In genomic region chr15:46607103-46607502, GRCh38 we compare ENCODE assay signal across 19 cellular contexts.
DNase-seq lines count a peak whose midpoint lies in the region; TF ChIP-seq lines count a peak whose summit lies in the region.
"Had no signal": no experiment of that assay in that cellular context is flagged by ENCODE, and none has a peak within 500 bp of the region (broad histone marks: within the 10 kb centered on the region; RNA-seq: fewer than 3 reads in every experiment).

No MANE protein-coding gene starts in this region.

- peaks cover 0 to 6% of the 10 kb centered on the region in 2 experiments; a peak in 2 of 4 replicates for H3K4me1 ChIP-seq in SK-N-SH (ENCODE audit: control insufficient read depth in 1 of 2, insufficient read depth in 2 of 2, low read depth in 1 of 2, low read length in 1 of 2)
- H3K4me1 ChIP-seq: BLaER1 treated with 17β-estradiol and CSF1 and Interleukin-3, amounts not matched to agents 10 nM and 100 nM had no signal

- no peaks in the 10 kb centered on the region for H3K36me3 ChIP-seq in SK-N-SH (replicated peaks in 1 of 2; ENCODE audit: control insufficient read depth in 1 of 2, insufficient read depth in 2 of 2, low read length in 1 of 2)
- H3K36me3 ChIP-seq: BLaER1 treated with 17β-estradiol and CSF1 and Interleukin-3, amounts not matched to agents 10 nM and 100 nM had no signal

- no peaks in the 10 kb centered on the region for H4K20me1 ChIP-seq in SK-N-SH (ENCODE audit: insufficient read depth)
- H4K20me1 ChIP-seq: BLaER1 treated with 17β-estradiol and CSF1 and Interleukin-3, amounts not matched to agents 10 nM and 100 nM had no signal

- H3K9me3 ChIP-seq in SK-N-SH: no peaks in the 10 kb centered on the region
- H3K9me3 ChIP-seq: BLaER1 treated with 17β-estradiol and CSF1 and Interleukin-3, amounts not matched to agents 10 nM and 100 nM had no signal

- no peaks in the 10 kb centered on the region for H3F3A ChIP-seq in SK-N-SH (replicated peaks; ENCODE audit: insufficient read depth)

- CTCF ChIA-PET in SK-N-SH (lab: Yijun Ruan, JAX): interaction anchor here (1.5 kb wide), 1 partner anchor 25 kb away, joined by 3 read pairs; no protein-coding TSS in a partner anchor

- H3K9ac ChIP-seq in SK-N-SH: no peak overlapping the region
- H3K9ac ChIP-seq: BLaER1 treated with 17β-estradiol and CSF1 and Interleukin-3, amounts not matched to agents 10 nM and 100 nM had no signal

- DNase-seq in NCI-H1694 treated with DMSO at 0.1 percent for 48 hours (lab: John Stamatoyannopoulos, UW) (peak; percentile 31), NCI-H1694 (lab: John Stamatoyannopoulos, UW) (no peak), NCI-H2171 (lab: John Stamatoyannopoulos, UW) (peak; percentile 40), SK-N-SH (peak; percentile 50), HK-2 (ENCODE audit: unreplicated experiment) (no peak), KG1 (lab: John Stamatoyannopoulos, UW) (no peak)
- no peak for DNase-seq in stimulated activated CD4-positive, alpha-beta T cell treated with anti-CD3 and anti-CD28 coated beads, Interleukin-2, amount 100 ng/mL, for 48 hours
- DNase-seq: 8988T; CD8-positive, alpha-beta T cell; COR-L47; DMS 273 treated with DMSO at 0.1 percent for 48 hours; DMS53; DND-41; EL; GOT3; H7; HFFc6 had no signal

- TF ChIP-seq RAD21 in SK-N-SH (IDR thresholded peaks at IDR 0.05; ENCODE audit: low read length): no peak

- no peaks in the 10 kb centered on the region for H3K27me3 ChIP-seq in SK-N-SH (ENCODE audit: insufficient read depth)
- H3K27me3 ChIP-seq: BLaER1 treated with 17β-estradiol and CSF1 and Interleukin-3, amounts not matched to agents 10 nM and 100 nM had no signal

- no peak overlapping the region for H2AFZ ChIP-seq in SK-N-SH (ENCODE audit: low read depth)

- POLR2A ChIA-PET in SK-N-SH (lab: Yijun Ruan, JAX): no interaction called here

- WGBS in SK-N-SH (ENCODE audit: low lambda C conversion rate): 3% methylated on average over 3 of the region's 3 CpGs

- no peak overlapping the region for H3K4me2 ChIP-seq in SK-N-SH
- H3K4me2 ChIP-seq: BLaER1 treated with 17β-estradiol and CSF1 and Interleukin-3, amounts not matched to agents 10 nM and 100 nM had no signal

- no peak for TF ChIP-seq CTCF in SK-N-SH (IDR thresholded peaks at IDR 0.05)

- no peak overlapping the region for H3K4me3 ChIP-seq in SK-N-SH (ENCODE audit: low read depth in 2 of 2, low read length in 1 of 2)
- H3K4me3 ChIP-seq: BLaER1 treated with 17β-estradiol and CSF1 and Interleukin-3, amounts not matched to agents 10 nM and 100 nM; GM12878 had no signal

- no peak overlapping the region for H3K27ac ChIP-seq in SK-N-SH (ENCODE audit: low read depth in 2 of 2, low read length in 1 of 2)
- H3K27ac ChIP-seq: BLaER1 treated with 17β-estradiol and CSF1 and Interleukin-3, amounts not matched to agents 10 nM and 100 nM had no signal

- H3K79me2 ChIP-seq in SK-N-SH (ENCODE audit: insufficient read depth): no peaks in the 10 kb centered on the region

- TF ChIP-seq EP300 in SK-N-SH (IDR thresholded peaks at IDR 0.05; ENCODE audit: borderline replicate concordance in 1 of 2, low read depth in 1 of 2, low read length in 1 of 2): no peak; a peak in 1 of 4 replicates

- H3K9me2 ChIP-seq in SK-N-SH: no peaks in the 10 kb centered on the region

TF ChIP-seq in SK-N-SH, 30 proteins besides CTCF, POLR2A, EP300 and RAD21:
- peak; percentile 54 for TF ChIP-seq GATA2 (CRISPR knock-in tag; IDR thresholded peaks at IDR 0.05)
- TF ChIP-seq TEAD4 (IDR thresholded peaks at IDR 0.05; ENCODE audit: borderline replicate concordance, insufficient read depth): no peak

Comparison
In these comparisons a context has a peak if more than half of its experiments do, and no peak if none do; other contexts are left out.
1. DNase-seq: peak in NCI-H1694 treated with DMSO at 0.1 percent for 48 hours (single experiment), NCI-H2171 (single experiment) and SK-N-SH (single experiment); none in NCI-H1694 (single experiment), stimulated activated CD4-positive, alpha-beta T cell treated with anti-CD3 and anti-CD28 coated beads, Interleukin-2, amount 100 ng/mL, for 48 hours (0 of 2), HK-2 (single experiment) and KG1 (single experiment).